Comparison of ENCODE assay signal across 1 cellular context in genomic region chr11:69642913-69643632, GRCh38.
A peak's percentile ranks its signal among the peaks of the same experiment; 100 is the strongest.
TF ChIP-seq lines count a peak whose summit lies in the region.

No MANE protein-coding gene starts in this region.

TF ChIP-seq in A549, 52 proteins besides CTCF, POLR2A, EP300 and RAD21 (continued from another document):
- TF ChIP-seq RNF2 (IDR thresholded peaks at IDR 0.05; ENCODE audit: borderline replicate concordance, low read depth) = no peak
- no peak for TF ChIP-seq HOXB5 (CRISPR knock-in tag; IDR thresholded peaks at IDR 0.05)
- TF ChIP-seq, protein P1, sequence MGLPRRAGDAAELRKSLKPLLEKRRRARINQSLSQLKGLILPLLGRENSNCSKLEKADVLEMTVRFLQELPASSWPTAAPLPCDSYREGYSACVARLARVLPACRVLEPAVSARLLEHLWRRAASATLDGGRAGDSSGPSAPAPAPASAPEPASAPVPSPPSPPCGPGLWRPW (IDR thresholded peaks at IDR 0.05) = no peak
- no peak for TF ChIP-seq ZSCAN20 (CRISPR knock-in tag; IDR thresholded peaks at IDR 0.05)
- TF ChIP-seq, protein P2, sequence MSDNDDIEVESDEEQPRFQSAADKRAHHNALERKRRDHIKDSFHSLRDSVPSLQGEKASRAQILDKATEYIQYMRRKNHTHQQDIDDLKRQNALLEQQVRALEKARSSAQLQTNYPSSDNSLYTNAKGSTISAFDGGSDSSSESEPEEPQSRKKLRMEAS (IDR thresholded peaks at IDR 0.05) = peak; percentile 81
- TF ChIP-seq HDAC2 (IDR thresholded peaks at IDR 0.05) = no peak
- TF ChIP-seq TP53 (CRISPR knock-in tag; IDR thresholded peaks at IDR 0.05) = no peak
- TF ChIP-seq GATA3 (IDR thresholded peaks at IDR 0.05; ENCODE audit: borderline replicate concordance) = peak; percentile 18; the same call in 1 of the 2 replicates
- TF ChIP-seq SMC3 (IDR thresholded peaks at IDR 0.05) = peak; percentile 90
- TF ChIP-seq POLR2AphosphoS2 (conservative IDR thresholded peaks at IDR 0.05; ENCODE audit: low read length) = 0 out of 2 replicates have a peak, but pooled peaks have one; percentile 59
- peak in 1 of 2 experiments; percentile 59; a peak in 4 of 5 replicates for TF ChIP-seq JUN (IDR thresholded peaks at IDR 0.05)
- no peak for TF ChIP-seq JUNB (IDR thresholded peaks at IDR 0.05)
- no peak for TF ChIP-seq CBX2 (IDR thresholded peaks at IDR 0.05; ENCODE audit: borderline replicate concordance, low read depth)
- TF ChIP-seq TFCP2L1 (CRISPR knock-in tag; IDR thresholded peaks at IDR 0.05) = no peak
